Comparison of ENCODE assay signal across 14 cellular contexts in the genomic region with DNA sequence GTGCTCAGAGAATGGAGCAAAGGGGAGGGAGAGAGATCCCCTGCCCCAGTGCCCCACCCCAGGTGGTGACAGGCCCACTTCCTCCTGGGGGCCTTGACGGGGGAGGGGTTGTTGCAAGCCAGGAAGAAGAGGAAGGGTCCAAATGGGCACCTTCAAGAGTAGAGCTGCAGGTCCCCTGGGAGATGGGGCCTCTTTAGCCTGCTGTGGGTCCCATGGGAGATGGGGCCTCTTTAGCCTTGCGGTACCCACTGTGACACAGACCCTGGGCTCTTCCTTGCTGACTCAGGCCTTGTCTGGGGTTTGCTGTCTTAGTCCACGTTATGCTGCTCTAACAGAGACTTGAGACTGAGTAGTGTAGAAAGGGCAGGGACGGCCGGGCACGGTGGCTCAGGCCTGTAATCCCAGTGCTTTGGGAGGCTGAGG. TPM values are rescaled to one million over a fixed set of nuclear protein-coding genes. Genes with fewer than 3 reads are reported as not detected.
DNase-seq lines count a peak whose midpoint lies in the region; ATAC-seq and TF ChIP-seq lines count a peak whose summit lies in the region.
"Had no signal": no experiment of that assay in that cellular context is flagged by ENCODE, and none has a peak within 500 bp of the region (broad histone marks: within the 10 kb centered on the region; RNA-seq: fewer than 3 reads in every experiment).

No MANE protein-coding gene starts in this region.

- no TSS peak for BruUV-seq in OCI-LY7 (replicated peaks; lab: Mats Ljungman, UMichigan)

- H3K4me3 ChIP-seq in left ventricle myocardium inferior (peak overlapping the region; percentile 56), right cardiac atrium (ENCODE audit: low read length) (no peak overlapping the region), OCI-LY7 (ENCODE audit: low read depth, low read length, poor library complexity, severe bottlenecking) (peak overlapping the region; percentile 65), fibroblast of villous mesenchyme (ENCODE audit: low read depth, low read length) (no peak overlapping the region)

- H3K4me1 ChIP-seq in left ventricle myocardium inferior, result peaks cover 66% of the 10 kb centered on the region
- H3K4me1 ChIP-seq in right cardiac atrium (ENCODE audit: control insufficient read depth, insufficient read depth, low read length), result peaks cover 10% of the 10 kb centered on the region
- peaks cover 48% of the 10 kb centered on the region for H3K4me1 ChIP-seq in OCI-LY7 (ENCODE audit: insufficient read depth, low read length, poor library complexity, severe bottlenecking)

- WGBS in right cardiac atrium, result 87% methylated on average over 6 of the region's 6 CpGs

- CTCF ChIA-PET in OCI-LY7 (lab: Charles Lee; ENCODE audit: unreplicated experiment), result no interaction called here

- ATAC-seq in right cardiac atrium (no peak), sciatic nerve (no peak)

- H3K27ac ChIP-seq in left ventricle myocardium inferior (replicated peaks), result peak overlapping the region; percentile 86
- no peak overlapping the region for H3K27ac ChIP-seq in right cardiac atrium (ENCODE audit: low read length)
- H3K27ac ChIP-seq in OCI-LY7 (ENCODE audit: low read depth, low read length, poor library complexity, severe bottlenecking), result peak overlapping the region; percentile 90

- H3K79me2 ChIP-seq in OCI-LY7 (ENCODE audit: insufficient read depth, low read depth, low read length), result peaks cover 18% of the 10 kb centered on the region; the same call in 1 of the 2 replicates

- H3K9me3 ChIP-seq in left ventricle myocardium inferior (replicated peaks) (no peaks in the 10 kb centered on the region), right cardiac atrium (ENCODE audit: control insufficient read depth, low read length) (no peaks in the 10 kb centered on the region), OCI-LY7 (ENCODE audit: low read length) (no peaks in the 10 kb centered on the region)

- POLR2A ChIA-PET in OCI-LY7 (lab: Charles Lee), result no interaction called here

- H3K36me3 ChIP-seq in left ventricle myocardium inferior, result peaks cover 68% of the 10 kb centered on the region
- H3K36me3 ChIP-seq in OCI-LY7 (ENCODE audit: insufficient read depth, low read length), result peaks cover 75% of the 10 kb centered on the region

- H3K27me3 ChIP-seq in left ventricle myocardium inferior (ENCODE audit: low read depth) (no peaks in the 10 kb centered on the region), right cardiac atrium (ENCODE audit: control insufficient read depth, insufficient read depth) (no peaks in the 10 kb centered on the region)

- no peaks in the 10 kb centered on the region for H4K20me1 ChIP-seq in OCI-LY7 (ENCODE audit: insufficient read depth, low read length)

- TF ChIP-seq CTCF in left ventricle myocardium inferior (IDR thresholded peaks at IDR 0.05; ENCODE audit: borderline replicate concordance) (no peak), OCI-LY7 (conservative IDR thresholded peaks at IDR 0.05; ENCODE audit: low read length) (no peak), fibroblast of villous mesenchyme (IDR thresholded peaks at IDR 0.05; ENCODE audit: insufficient read depth, low read depth, low read length) (no peak)

- no peaks in the 10 kb centered on the region for H3K9me2 ChIP-seq in OCI-LY7 (ENCODE audit: insufficient read depth, low read length)

- intact Hi-C loops in left ventricle myocardium inferior (cut with micrococcal nuclease) (no loop called here), right cardiac atrium (cut with DNase I) (no loop called here), OCI-LY7 (cut with micrococcal nuclease; ENCODE audit: unreplicated experiment) (loop anchor here (1.0 to 2.0 kb wide), 3 partner anchors 9 to 68 kb away; a partner anchor contains a TSS), sciatic nerve (cut with DNase I) (no loop called here)

- no peak overlapping the region for H2AFZ ChIP-seq in OCI-LY7 (ENCODE audit: low read length)

- DNase-seq in left ventricle myocardium inferior (no peak), right cardiac atrium (no peak), OCI-LY7 (ENCODE audit: low spot score) (peak; percentile 98), fibroblast of villous mesenchyme (ENCODE audit: low read depth) (peak; percentile 29), sciatic nerve (ENCODE audit: low spot score) (no peak), AG20443 (ENCODE audit: low spot score) (no peak), NCI-H2081 treated with DMSO at 0.1 percent for 48 hours (lab: John Stamatoyannopoulos, UW) (no peak)
- DNase-seq in activated T-cell treated with anti-CD3 and anti-CD28 coated beads, Interleukin-2, amount 50 U/mL, for 48 hours, result no peak
- DNase-seq: activated CD4-positive, alpha-beta T cell treated with anti-CD3 and anti-CD28 coated beads, Interleukin-2, amount 10 ng/mL, durations not matched to agents 24 days and 14 days; DND-41; head of caudate nucleus; NK-92 treated with Interleukin-12 subunit alpha and Interleukin-12 subunit beta, amount 100 ng/mL, for 24 hours; stimulated activated CD4-positive, alpha-beta T cell treated with anti-CD3 and anti-CD28 coated beads, Interleukin-12 subunit alpha, Interleukin-12 subunit beta, amount 100 ng/mL, for 4 hours; SW 1271 had no signal

- peak overlapping the region; percentile 90 for H3K4me2 ChIP-seq in OCI-LY7 (ENCODE audit: low read length)

RNA-seq across cellular contexts. Expression of a gene that starts 9.6 kb away (rescaled TPM):
- total RNA-seq in left ventricle myocardium inferior, result 16.3 TPM
- total RNA-seq in right cardiac atrium, result 10 to 100 TPM; 10.9 to 17.2 (median 13.1) TPM
- 6.2 TPM for polyA plus RNA-seq in right cardiac atrium
- 11.6 and 11.7 TPM in 2 replicates for total RNA-seq in OCI-LY7 (2014; rRNA removed; shearing (Covaris generic))
- total RNA-seq in OCI-LY7 (2022), result 19.7 and 22.3 TPM in 2 replicates
- 39.3 and 42.3 TPM in 2 replicates for total RNA-seq in fibroblast of villous mesenchyme
- 4.0 TPM for total RNA-seq in sciatic nerve

RNA-seq across cellular contexts. Expression of a gene that starts 12.8 kb away (rescaled TPM):
- total RNA-seq in left ventricle myocardium inferior (35.2 TPM), right cardiac atrium (10 to 100 TPM; 34.8 to 38.6 (median 37.1) TPM), OCI-LY7 (2022) (74.8 and 76.1 TPM in 2 replicates), fibroblast of villous mesenchyme (47.1 and 48.6 TPM in 2 replicates), sciatic nerve (38.9 TPM)
- 33.8 TPM for polyA plus RNA-seq in right cardiac atrium
- 59.5 and 62.6 TPM in 2 replicates for total RNA-seq in OCI-LY7 (2014; rRNA removed; shearing (Covaris generic))

RNA-seq across cellular contexts. Expression of a gene that starts 16.9 kb away (rescaled TPM):
- 0.58 TPM for total RNA-seq in left ventricle myocardium inferior
- under 1 TPM in 3 of 4 donors, not detected in 1; 0.31 to 0.46 (median 0.32) TPM for total RNA-seq in right cardiac atrium
- 0.23 TPM for polyA plus RNA-seq in right cardiac atrium
- total RNA-seq in OCI-LY7 (2014; rRNA removed; shearing (Covaris generic)), result 0.73 TPM in 1 of 2 replicates, not detected in the other
- total RNA-seq in OCI-LY7 (2022), result 1.7 and 2.7 TPM in 2 replicates
- not detected in 2 replicates for total RNA-seq in fibroblast of villous mesenchyme
- not detected for total RNA-seq in sciatic nerve

RNA-seq across cellular contexts. Expression of a gene that starts 26.9 kb away (rescaled TPM):
- total RNA-seq in left ventricle myocardium inferior (463 TPM), right cardiac atrium (100 to 1,000 TPM; 203 to 461 (median 332) TPM), OCI-LY7 (2022) (402 and 443 TPM in 2 replicates), fibroblast of villous mesenchyme (151 and 218 TPM in 2 replicates), sciatic nerve (108 TPM)
- 591 TPM for polyA plus RNA-seq in right cardiac atrium
- total RNA-seq in OCI-LY7 (2014; rRNA removed; shearing (Covaris generic)), result 376 and 417 TPM in 2 replicates

RNA-seq across cellular contexts. Expression of a gene that starts 34.1 kb away (rescaled TPM):
- total RNA-seq in left ventricle myocardium inferior (5.1 TPM), right cardiac atrium (10 to 100 TPM in 1 of 4 donors, 1 to 10 TPM in 3; 4.5 to 14.5 (median 7.9) TPM), OCI-LY7 (2022) (6.4 and 8.9 TPM in 2 replicates), fibroblast of villous mesenchyme (under 0.01 and 0.32 TPM in 2 replicates), sciatic nerve (18.5 TPM)
- polyA plus RNA-seq in right cardiac atrium, result 4.2 TPM
- total RNA-seq in OCI-LY7 (2014; rRNA removed; shearing (Covaris generic)), result 6.9 TPM in 2 replicates

Comparison
In these comparisons a context has a peak if more than half of its experiments do, and no peak if none do; other contexts are left out.
1. H3K4me3 ChIP-seq: peak in left ventricle myocardium inferior (single experiment) and OCI-LY7 (single experiment); none in right cardiac atrium (single experiment) and fibroblast of villous mesenchyme (single experiment).
2. DNase-seq: peak in OCI-LY7 (single experiment) and fibroblast of villous mesenchyme (single experiment); none in left ventricle myocardium inferior (single experiment), right cardiac atrium (0 of 3), sciatic nerve (single experiment), AG20443 (single experiment), activated T-cell treated with anti-CD3 and anti-CD28 coated beads, Interleukin-2, amount 50 U/mL, for 48 hours (0 of 2) and NCI-H2081 treated with DMSO at 0.1 percent for 48 hours (single experiment).